Comparison of ENCODE assay signal across 29 cellular contexts in genomic region chr22:31137721-31138120, GRCh38. TPM values are rescaled to one million over a fixed set of nuclear protein-coding genes. Genes with fewer than 3 reads are reported as not detected.
"Had no signal": no experiment of that assay in that cellular context is flagged by ENCODE, and none has a peak within 500 bp of the region (broad histone marks: within the 10 kb centered on the region; RNA-seq: fewer than 3 reads in every experiment).

No MANE protein-coding gene starts in this region.

- H3K9me3 ChIP-seq: gastrocnemius medialis, left lung, psoas muscle, sigmoid colon, thoracic aorta, tibial nerve, upper lobe of left lung, uterus had no signal

- ATAC-seq: esophagus mucosa; gastrocnemius medialis; left cardiac atrium; left lung; natural killer cell; psoas muscle; right cardiac atrium; stimulated activated effector memory CD8-positive, alpha-beta T cell treated with anti-CD3 and anti-CD28 coated beads, Interleukin-12 subunit alpha, Interleukin-12 subunit beta, amount 100 ng/mL, for 72 hours; stimulated activated naive CD8-positive, alpha-beta T cell treated with anti-CD3 and anti-CD28 coated beads, Interleukin-15, Interleukin-2, amounts not matched to agents 100 U/mL and 50 U/mL, for 24 hours had no signal

- H3K27ac ChIP-seq: dorsolateral prefrontal cortex, epithelial cell of prostate, gastrocnemius medialis, hepatocyte, left lung, psoas muscle, sigmoid colon, thoracic aorta, tibial nerve, upper lobe of left lung, uterus had no signal

- H3K4me1 ChIP-seq: gastrocnemius medialis, left lung, psoas muscle, sigmoid colon, tibial nerve, uterus had no signal

- H3K27me3 ChIP-seq: upper lobe of left lung, uterus had no signal

- DNase-seq: effector CD4-positive, alpha-beta T cell; foreskin fibroblast; gastrocnemius medialis; left cardiac atrium; left lung; mammary epithelial cell; natural killer cell; right cardiac atrium; sigmoid colon; stimulated activated CD4-positive, alpha-beta T cell treated with anti-CD3 and anti-CD28 coated beads, Interleukin-2, amount 100 ng/mL, for 24 hours; stimulated activated CD4-positive, alpha-beta T cell treated with anti-CD3 and anti-CD28 coated beads, Interleukin-4, amount 100 ng/mL, for 24 hours; stimulated activated naive CD8-positive, alpha-beta T cell treated with anti-CD3 and anti-CD28 coated beads, Interleukin-15, Interleukin-2, amounts not matched to agents 100 U/mL and 50 U/mL, for 24 hours; substantia nigra; upper lobe of left lung; uterus had no signal

- H3K4me3 ChIP-seq: dorsolateral prefrontal cortex, gastrocnemius medialis, hepatocyte, left lung, psoas muscle, sigmoid colon, thoracic aorta, tibial nerve, upper lobe of left lung, uterus had no signal

- H3K36me3 ChIP-seq: gastrocnemius medialis, sigmoid colon, thoracic aorta, upper lobe of left lung, uterus had no signal

RNA-seq across cellular contexts. Expression of gene PLA2G3, which starts 2.6 kb away (rescaled TPM):
- total RNA-seq: cerebellum, gastrocnemius medialis, glomerular endothelial cell, left cardiac atrium, mammary epithelial cell, mononuclear cell, natural killer cell, osteocyte, psoas muscle, renal cortical epithelial cell, right cardiac atrium, sigmoid colon, skeletal muscle tissue, thoracic aorta, tibial nerve, uterus had no signal
- polyA plus RNA-seq: mammary epithelial cell, psoas muscle, right cardiac atrium had no signal

RNA-seq across cellular contexts. Expression of gene INPP5J, which starts 15.0 kb away (rescaled TPM):
- total RNA-seq: mononuclear cell, natural killer cell, skeletal muscle tissue had no signal
